In the genomic region with DNA sequence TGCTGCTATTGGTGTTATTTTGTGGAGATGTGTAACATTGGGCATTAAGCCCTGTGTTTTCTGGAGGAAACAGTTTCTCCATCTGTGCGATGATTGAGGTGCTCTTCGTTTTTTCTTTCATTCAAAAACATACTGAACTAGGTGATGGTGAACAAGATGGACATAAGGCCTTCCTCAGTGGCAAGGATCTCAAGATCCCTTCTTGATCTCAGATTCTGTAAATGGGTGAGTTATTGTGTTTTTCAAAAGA, we compare ENCODE assay signal across 9 cellular contexts. TPM values are rescaled to one million over a fixed set of nuclear protein-coding genes. Genes with fewer than 3 reads are reported as not detected.
DNase-seq lines count a peak whose midpoint lies in the region; ATAC-seq lines count a peak whose summit lies in the region.
"Had no signal": no experiment of that assay in that cellular context is flagged by ENCODE, and none has a peak within 500 bp of the region (broad histone marks: within the 10 kb centered on the region; RNA-seq: fewer than 3 reads in every experiment).

No MANE protein-coding gene starts in this region.

- no peak for DNase-seq in activated CD8-positive, alpha-beta memory T cell treated with anti-CD3 and anti-CD28 coated beads, Interleukin-2, amount 10 ng/mL, durations not matched to agents 7 days and 5 days
- no peak for DNase-seq in activated CD8-positive, alpha-beta memory T cell treated with anti-CD3 and anti-CD28 coated beads, Interleukin-2, amount 50 U/mL, for 4 hours
- DNase-seq in T-helper 17 cell (no peak), iPS DF 6.9 (ENCODE audit: low read depth, low spot score) (no peak), GOT3 (lab: John Stamatoyannopoulos, UW) (no peak), SW 1271 (lab: John Stamatoyannopoulos, UW) (no peak)

- H3K27ac Mint-ChIP-seq in activated CD8-positive, alpha-beta memory T cell treated with anti-CD3 and anti-CD28 coated beads, Interleukin-2, amount 10 ng/mL, durations not matched to agents 7 days and 5 days = no peak overlapping the region
- peak overlapping the region; percentile 27 for H3K27ac Mint-ChIP-seq in T-helper 17 cell
- H3K27ac Mint-ChIP-seq: CD14-positive monocyte had no signal

- H3K4me3 Mint-ChIP-seq in activated CD8-positive, alpha-beta memory T cell treated with anti-CD3 and anti-CD28 coated beads, Interleukin-2, amount 10 ng/mL, durations not matched to agents 7 days and 5 days = peak overlapping the region; percentile 70
- peak overlapping the region; percentile 85 for H3K4me3 Mint-ChIP-seq in T-helper 17 cell

- peaks cover 16% of the 10 kb centered on the region for H3K27me3 Mint-ChIP-seq in activated CD8-positive, alpha-beta memory T cell treated with anti-CD3 and anti-CD28 coated beads, Interleukin-2, amount 10 ng/mL, durations not matched to agents 7 days and 5 days
- H3K27me3 Mint-ChIP-seq in T-helper 17 cell = peaks cover 7% of the 10 kb centered on the region

- H3K9me3 ChIP-seq in T-helper 17 cell (ENCODE audit: control insufficient read depth, low read length, poor library complexity, severe bottlenecking) (no peaks in the 10 kb centered on the region), iPS DF 6.9 (ENCODE audit: control insufficient read depth, insufficient read depth, low read length) (no peaks in the 10 kb centered on the region), subcutaneous abdominal adipose tissue (ENCODE audit: control insufficient read depth in 5 of 5, low read length in 5 of 5) (no peaks in the 10 kb centered on the region)

- peak overlapping the region; percentile 76; the same call in 1 of the 2 replicates for H3K4me3 ChIP-seq in iPS DF 6.9 (ENCODE audit: low read length)
- H3K4me3 ChIP-seq in subcutaneous abdominal adipose tissue (ENCODE audit: low read depth in 1 of 5, low read length in 5 of 5) = peak overlapping the region; percentile 76 to 86 (median 79)

- H3K27ac ChIP-seq in iPS DF 6.9 (ENCODE audit: low read length) (no peak overlapping the region), subcutaneous abdominal adipose tissue (ENCODE audit: low read depth, low read length) (peak overlapping the region; percentile 33)

- CTCF ChIA-PET in activated CD8-positive, alpha-beta memory T cell treated with anti-CD3 and anti-CD28 coated beads, Interleukin-2, amount 10 ng/mL, durations not matched to agents 7 days and 5 days (lab: Charles Lee) = interaction anchor here (2.4 kb wide), 1 partner anchor 88 kb away, joined by 7 read pairs; no protein-coding TSS in a partner anchor

- H3K36me3 Mint-ChIP-seq in activated CD8-positive, alpha-beta memory T cell treated with anti-CD3 and anti-CD28 coated beads, Interleukin-2, amount 10 ng/mL, durations not matched to agents 7 days and 5 days = no peaks in the 10 kb centered on the region
- H3K36me3 Mint-ChIP-seq in T-helper 17 cell (ENCODE audit: low read depth) = peaks cover 2% of the 10 kb centered on the region
- H3K36me3 Mint-ChIP-seq: CD14-positive monocyte had no signal

- no peaks in the 10 kb centered on the region for H3K36me3 ChIP-seq in iPS DF 6.9 (ENCODE audit: control insufficient read depth, insufficient read depth, low read length)
- H3K36me3 ChIP-seq in subcutaneous abdominal adipose tissue (ENCODE audit: control insufficient read depth in 5 of 5, insufficient read depth in 5 of 5, low read length in 5 of 5) = no peaks in the 10 kb centered on the region

- no peaks in the 10 kb centered on the region for H3K27me3 ChIP-seq in iPS DF 6.9 (ENCODE audit: control insufficient read depth, insufficient read depth, low read length)
- no peaks in the 10 kb centered on the region for H3K27me3 ChIP-seq in subcutaneous abdominal adipose tissue (ENCODE audit: control insufficient read depth in 5 of 5, insufficient read depth in 4 of 5, low read length in 5 of 5)

- H3K4me1 ChIP-seq in iPS DF 6.9 (ENCODE audit: control insufficient read depth, insufficient read depth, low read length) (no peaks in the 10 kb centered on the region), subcutaneous abdominal adipose tissue (ENCODE audit: control insufficient read depth in 5 of 5, insufficient read depth in 5 of 5, low read length in 5 of 5) (peaks cover 0 to 42% (median 35%) of the 10 kb centered on the region in 5 donors)

- no peak for ATAC-seq in activated CD8-positive, alpha-beta memory T cell treated with anti-CD3 and anti-CD28 coated beads, Interleukin-2, amount 10 ng/mL, durations not matched to agents 7 days and 5 days
- ATAC-seq in T-helper 17 cell (no peak), HG02623 (IDR thresholded peaks at IDR 0.05; ENCODE audit: unreplicated experiment) (no peak)

- H3K9me3 Mint-ChIP-seq in activated CD8-positive, alpha-beta memory T cell treated with anti-CD3 and anti-CD28 coated beads, Interleukin-2, amount 10 ng/mL, durations not matched to agents 7 days and 5 days (ENCODE audit: low read depth) = no peaks in the 10 kb centered on the region

- peaks cover 14% of the 10 kb centered on the region for H3K4me1 Mint-ChIP-seq in activated CD8-positive, alpha-beta memory T cell treated with anti-CD3 and anti-CD28 coated beads, Interleukin-2, amount 10 ng/mL, durations not matched to agents 7 days and 5 days
- peaks cover 16% of the 10 kb centered on the region for H3K4me1 Mint-ChIP-seq in T-helper 17 cell

- WGBS in iPS DF 6.9 (ENCODE audit: insufficient coverage, insufficient read length) = no CpG with 5 or more reads among the region's 2 CpGs

- H3K9ac ChIP-seq in subcutaneous abdominal adipose tissue (ENCODE audit: low read length in 5 of 5) = peak overlapping the region in 2 of 5 donors; percentile 36 to 66

RNA-seq across cellular contexts. Expression of a gene that starts 0.8 kb away (rescaled TPM):
- total RNA-seq in activated CD8-positive, alpha-beta memory T cell treated with anti-CD3 and anti-CD28 coated beads, Interleukin-2, amount 10 ng/mL, durations not matched to agents 7 days and 5 days = 1 to 10 TPM; 2.3 to 3.3 TPM
- total RNA-seq in T-helper 17 cell = 10 to 100 TPM; 10.4 to 14.3 TPM
